Comparison of ENCODE assay signal across 1 cellular context in the genomic region with DNA sequence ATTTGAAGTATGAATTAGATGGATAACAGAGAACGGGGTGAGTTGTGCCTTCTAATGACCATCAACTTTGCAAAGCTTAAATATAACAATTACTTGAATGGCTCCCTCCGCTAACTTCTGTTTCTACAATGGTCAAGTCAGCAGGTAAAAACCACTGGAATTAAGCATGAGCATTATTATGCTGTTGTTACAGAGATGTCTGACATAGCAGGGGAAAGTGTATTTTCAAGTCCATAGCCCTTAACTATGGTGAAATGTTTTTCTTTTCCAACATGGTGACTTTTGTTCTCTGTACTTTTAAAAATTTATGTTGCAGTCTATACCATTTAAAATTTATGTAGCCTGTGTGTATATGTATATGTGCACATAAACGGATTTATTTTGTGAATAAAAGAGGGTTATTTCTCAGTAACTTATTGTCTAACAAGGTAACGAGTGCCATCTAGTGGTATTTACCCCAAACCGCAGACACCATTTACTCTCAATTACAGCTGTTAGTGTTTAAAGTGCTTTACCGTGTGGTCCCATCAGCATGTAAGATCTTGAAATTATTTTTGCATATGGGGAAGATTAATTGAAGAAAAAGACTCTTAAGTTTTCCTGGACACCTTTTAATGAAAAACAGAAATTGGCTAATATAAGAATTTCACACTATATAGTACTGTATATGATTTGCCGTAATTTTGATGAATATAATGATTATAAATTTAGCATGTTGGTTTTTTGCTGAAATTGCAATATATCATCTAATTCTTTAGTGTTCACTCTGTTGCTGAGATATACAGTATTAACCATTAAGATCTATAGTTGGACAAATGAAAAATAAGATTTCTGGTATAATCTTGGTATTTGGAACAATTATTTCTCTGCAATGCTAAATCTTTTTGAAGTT.
A peak's percentile ranks its signal among the peaks of the same experiment; 100 is the strongest.
TF ChIP-seq lines count a peak whose summit lies in the region.

No MANE protein-coding gene starts in this region.

TF ChIP-seq in H1, 55 proteins besides CTCF, POLR2A, EP300 and RAD21:
- TF ChIP-seq, protein P1, sequence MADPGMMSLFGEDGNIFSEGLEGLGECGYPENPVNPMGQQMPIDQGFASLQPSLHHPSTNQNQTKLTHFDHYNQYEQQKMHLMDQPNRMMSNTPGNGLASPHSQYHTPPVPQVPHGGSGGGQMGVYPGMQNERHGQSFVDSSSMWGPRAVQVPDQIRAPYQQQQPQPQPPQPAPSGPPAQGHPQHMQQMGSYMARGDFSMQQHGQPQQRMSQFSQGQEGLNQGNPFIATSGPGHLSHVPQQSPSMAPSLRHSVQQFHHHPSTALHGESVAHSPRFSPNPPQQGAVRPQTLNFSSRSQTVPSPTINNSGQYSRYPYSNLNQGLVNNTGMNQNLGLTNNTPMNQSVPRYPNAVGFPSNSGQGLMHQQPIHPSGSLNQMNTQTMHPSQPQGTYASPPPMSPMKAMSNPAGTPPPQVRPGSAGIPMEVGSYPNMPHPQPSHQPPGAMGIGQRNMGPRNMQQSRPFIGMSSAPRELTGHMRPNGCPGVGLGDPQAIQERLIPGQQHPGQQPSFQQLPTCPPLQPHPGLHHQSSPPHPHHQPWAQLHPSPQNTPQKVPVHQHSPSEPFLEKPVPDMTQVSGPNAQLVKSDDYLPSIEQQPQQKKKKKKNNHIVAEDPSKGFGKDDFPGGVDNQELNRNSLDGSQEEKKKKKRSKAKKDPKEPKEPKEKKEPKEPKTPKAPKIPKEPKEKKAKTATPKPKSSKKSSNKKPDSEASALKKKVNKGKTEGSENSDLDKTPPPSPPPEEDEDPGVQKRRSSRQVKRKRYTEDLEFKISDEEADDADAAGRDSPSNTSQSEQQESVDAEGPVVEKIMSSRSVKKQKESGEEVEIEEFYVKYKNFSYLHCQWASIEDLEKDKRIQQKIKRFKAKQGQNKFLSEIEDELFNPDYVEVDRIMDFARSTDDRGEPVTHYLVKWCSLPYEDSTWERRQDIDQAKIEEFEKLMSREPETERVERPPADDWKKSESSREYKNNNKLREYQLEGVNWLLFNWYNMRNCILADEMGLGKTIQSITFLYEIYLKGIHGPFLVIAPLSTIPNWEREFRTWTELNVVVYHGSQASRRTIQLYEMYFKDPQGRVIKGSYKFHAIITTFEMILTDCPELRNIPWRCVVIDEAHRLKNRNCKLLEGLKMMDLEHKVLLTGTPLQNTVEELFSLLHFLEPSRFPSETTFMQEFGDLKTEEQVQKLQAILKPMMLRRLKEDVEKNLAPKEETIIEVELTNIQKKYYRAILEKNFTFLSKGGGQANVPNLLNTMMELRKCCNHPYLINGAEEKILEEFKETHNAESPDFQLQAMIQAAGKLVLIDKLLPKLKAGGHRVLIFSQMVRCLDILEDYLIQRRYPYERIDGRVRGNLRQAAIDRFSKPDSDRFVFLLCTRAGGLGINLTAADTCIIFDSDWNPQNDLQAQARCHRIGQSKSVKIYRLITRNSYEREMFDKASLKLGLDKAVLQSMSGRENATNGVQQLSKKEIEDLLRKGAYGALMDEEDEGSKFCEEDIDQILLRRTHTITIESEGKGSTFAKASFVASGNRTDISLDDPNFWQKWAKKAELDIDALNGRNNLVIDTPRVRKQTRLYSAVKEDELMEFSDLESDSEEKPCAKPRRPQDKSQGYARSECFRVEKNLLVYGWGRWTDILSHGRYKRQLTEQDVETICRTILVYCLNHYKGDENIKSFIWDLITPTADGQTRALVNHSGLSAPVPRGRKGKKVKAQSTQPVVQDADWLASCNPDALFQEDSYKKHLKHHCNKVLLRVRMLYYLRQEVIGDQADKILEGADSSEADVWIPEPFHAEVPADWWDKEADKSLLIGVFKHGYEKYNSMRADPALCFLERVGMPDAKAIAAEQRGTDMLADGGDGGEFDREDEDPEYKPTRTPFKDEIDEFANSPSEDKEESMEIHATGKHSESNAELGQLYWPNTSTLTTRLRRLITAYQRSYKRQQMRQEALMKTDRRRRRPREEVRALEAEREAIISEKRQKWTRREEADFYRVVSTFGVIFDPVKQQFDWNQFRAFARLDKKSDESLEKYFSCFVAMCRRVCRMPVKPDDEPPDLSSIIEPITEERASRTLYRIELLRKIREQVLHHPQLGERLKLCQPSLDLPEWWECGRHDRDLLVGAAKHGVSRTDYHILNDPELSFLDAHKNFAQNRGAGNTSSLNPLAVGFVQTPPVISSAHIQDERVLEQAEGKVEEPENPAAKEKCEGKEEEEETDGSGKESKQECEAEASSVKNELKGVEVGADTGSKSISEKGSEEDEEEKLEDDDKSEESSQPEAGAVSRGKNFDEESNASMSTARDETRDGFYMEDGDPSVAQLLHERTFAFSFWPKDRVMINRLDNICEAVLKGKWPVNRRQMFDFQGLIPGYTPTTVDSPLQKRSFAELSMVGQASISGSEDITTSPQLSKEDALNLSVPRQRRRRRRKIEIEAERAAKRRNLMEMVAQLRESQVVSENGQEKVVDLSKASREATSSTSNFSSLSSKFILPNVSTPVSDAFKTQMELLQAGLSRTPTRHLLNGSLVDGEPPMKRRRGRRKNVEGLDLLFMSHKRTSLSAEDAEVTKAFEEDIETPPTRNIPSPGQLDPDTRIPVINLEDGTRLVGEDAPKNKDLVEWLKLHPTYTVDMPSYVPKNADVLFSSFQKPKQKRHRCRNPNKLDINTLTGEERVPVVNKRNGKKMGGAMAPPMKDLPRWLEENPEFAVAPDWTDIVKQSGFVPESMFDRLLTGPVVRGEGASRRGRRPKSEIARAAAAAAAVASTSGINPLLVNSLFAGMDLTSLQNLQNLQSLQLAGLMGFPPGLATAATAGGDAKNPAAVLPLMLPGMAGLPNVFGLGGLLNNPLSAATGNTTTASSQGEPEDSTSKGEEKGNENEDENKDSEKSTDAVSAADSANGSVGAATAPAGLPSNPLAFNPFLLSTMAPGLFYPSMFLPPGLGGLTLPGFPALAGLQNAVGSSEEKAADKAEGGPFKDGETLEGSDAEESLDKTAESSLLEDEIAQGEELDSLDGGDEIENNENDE (IDR thresholded peaks at IDR 0.05; ENCODE audit: insufficient replicate concordance, low read length) = peak; percentile 74
- TF ChIP-seq, protein P2, sequence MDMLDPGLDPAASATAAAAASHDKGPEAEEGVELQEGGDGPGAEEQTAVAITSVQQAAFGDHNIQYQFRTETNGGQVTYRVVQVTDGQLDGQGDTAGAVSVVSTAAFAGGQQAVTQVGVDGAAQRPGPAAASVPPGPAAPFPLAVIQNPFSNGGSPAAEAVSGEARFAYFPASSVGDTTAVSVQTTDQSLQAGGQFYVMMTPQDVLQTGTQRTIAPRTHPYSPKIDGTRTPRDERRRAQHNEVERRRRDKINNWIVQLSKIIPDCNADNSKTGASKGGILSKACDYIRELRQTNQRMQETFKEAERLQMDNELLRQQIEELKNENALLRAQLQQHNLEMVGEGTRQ (IDR thresholded peaks at IDR 0.05; ENCODE audit: low read length) = no peak
TF ChIP-seq in H1: peak in this region for 1.
